ENCODE assay signal across 10 cellular contexts in genomic region chr20:48831702-48832422, GRCh38. TPM values are rescaled to one million over a fixed set of nuclear protein-coding genes. Genes with fewer than 3 reads are reported as not detected.
A peak's percentile ranks its signal among the peaks of the same experiment; 100 is the strongest.
DNase-seq lines count a peak whose midpoint lies in the region; ATAC-seq and TF ChIP-seq lines count a peak whose summit lies in the region.
"Had no signal": no experiment of that assay in that cellular context is flagged by ENCODE, and none has a peak within 500 bp of the region (broad histone marks: within the 10 kb centered on the region; RNA-seq: fewer than 3 reads in every experiment).

No MANE protein-coding gene starts in this region.

- ATAC-seq in Right ventricle myocardium superior (ENCODE audit: poor library complexity) (peak; percentile 58), GM19328 (IDR thresholded peaks at IDR 0.05; ENCODE audit: unreplicated experiment) (no peak), HG03442 (IDR thresholded peaks at IDR 0.05; ENCODE audit: unreplicated experiment) (no peak), GM21529 (IDR thresholded peaks at IDR 0.05; ENCODE audit: unreplicated experiment) (no peak)
- ATAC-seq: stimulated activated naive CD8-positive, alpha-beta T cell treated with anti-CD3 and anti-CD28 coated beads, Interleukin-15, Interleukin-2, amounts not matched to agents 100 U/mL and 50 U/mL, for 24 hours had no signal

- peaks cover 6% of the 10 kb centered on the region for H3K4me1 Mint-ChIP-seq in activated naive CD4-positive, alpha-beta T cell treated with anti-CD3 and anti-CD28 coated beads, Interleukin-2, amount 10 ng/mL, durations not matched to agents 7 days and 5 days

- WGBS in spleen, 5 donors, result 10 to 32% (median 18%) methylated on average over 6 to 7 of the region's 7 CpGs

- no peak for TF ChIP-seq POLR2A in spleen (IDR thresholded peaks at IDR 0.05)

- no peak overlapping the region for H3K4me3 Mint-ChIP-seq in activated naive CD4-positive, alpha-beta T cell treated with anti-CD3 and anti-CD28 coated beads, Interleukin-2, amount 10 ng/mL, durations not matched to agents 7 days and 5 days

- DNase-seq in GOT3 (lab: John Stamatoyannopoulos, UW) (peak; percentile 64), SW480 (ENCODE audit: low spot score) (peak; percentile 52), Right ventricle myocardium superior (peak; percentile 70), spleen (peak; percentile 70)
- DNase-seq in activated naive CD4-positive, alpha-beta T cell treated with anti-CD3 and anti-CD28 coated beads, Interleukin-2, amount 10 ng/mL, durations not matched to agents 7 days and 5 days, result no peak
- DNase-seq: activated naive CD4-positive, alpha-beta T cell treated with Interleukin-2 at 50 U/mL for 16 hours; stimulated activated naive CD8-positive, alpha-beta T cell treated with anti-CD3 and anti-CD28 coated beads, Interleukin-15, Interleukin-2, amounts not matched to agents 100 U/mL and 50 U/mL, for 24 hours had no signal

- no peaks in the 10 kb centered on the region for H3K27me3 ChIP-seq in spleen (replicated peaks in 1 of 7)

- H3K27ac ChIP-seq in spleen, result peak overlapping the region; percentile 13 to 97 (median 78)

- intact Hi-C loops in Right ventricle myocardium superior (cut with DNase I) (no loop called here), spleen (cut with DNase I; ENCODE audit: low total_unique reads) (no loop called here)

- H3K36me3 Mint-ChIP-seq in activated naive CD4-positive, alpha-beta T cell treated with anti-CD3 and anti-CD28 coated beads, Interleukin-2, amount 10 ng/mL, durations not matched to agents 7 days and 5 days, result peaks cover 3% of the 10 kb centered on the region

- peaks cover 19 to 59% (median 29%) of the 10 kb centered on the region in 6 donors for H3K4me1 ChIP-seq in spleen

- no peaks in the 10 kb centered on the region for H3K9me3 ChIP-seq in spleen

- no peak overlapping the region for H3K27ac Mint-ChIP-seq in activated naive CD4-positive, alpha-beta T cell treated with anti-CD3 and anti-CD28 coated beads, Interleukin-2, amount 10 ng/mL, durations not matched to agents 7 days and 5 days

- peaks cover 75% of the 10 kb centered on the region for H3K27me3 Mint-ChIP-seq in activated naive CD4-positive, alpha-beta T cell treated with anti-CD3 and anti-CD28 coated beads, Interleukin-2, amount 10 ng/mL, durations not matched to agents 7 days and 5 days

- CTCF ChIA-PET in activated naive CD4-positive, alpha-beta T cell treated with anti-CD3 and anti-CD28 coated beads, Interleukin-2, amount 10 ng/mL, durations not matched to agents 7 days and 5 days (lab: Charles Lee), result interaction anchor here (0.7 to 2.2 kb wide), 2 partner anchors 45 to 174 kb away, joined by 4 to 11 read pairs; no protein-coding TSS in a partner anchor

- no peak for TF ChIP-seq CTCF in spleen (IDR thresholded peaks at IDR 0.05 in 8 of 11, conservative IDR thresholded peaks at IDR 0.05 in 3 of 11)

- H3K36me3 ChIP-seq in spleen, result no peaks in the 10 kb centered on the region

- no peaks in the 10 kb centered on the region for H3K9me3 Mint-ChIP-seq in activated naive CD4-positive, alpha-beta T cell treated with anti-CD3 and anti-CD28 coated beads, Interleukin-2, amount 10 ng/mL, durations not matched to agents 7 days and 5 days

- peak overlapping the region in 1 of 8 donors; percentile 2 for H3K4me3 ChIP-seq in spleen

RNA-seq across cellular contexts. Expression of gene PREX1, which starts 4.1 kb away (rescaled TPM):
- total RNA-seq in Right ventricle myocardium superior, result 10.3 TPM
- 100 to 1,000 TPM; 116 to 279 (median 166) TPM for total RNA-seq in spleen
- polyA plus RNA-seq in spleen, result 10 to 100 TPM; 36.7 to 76.7 (median 49.7) TPM

Comparison
In these comparisons a context has a peak if more than half of its experiments do, and no peak if none do; other contexts are left out.
1. RNA of gene PREX1, which starts 4.1 kb away (total RNA-seq): 116 to 279 TPM in spleen; 10.3 TPM in Right ventricle myocardium superior (single experiment); every median in the first group is over 10 times any median in the second.